Comparison of ENCODE assay signal across 1 cellular context in the genomic region with DNA sequence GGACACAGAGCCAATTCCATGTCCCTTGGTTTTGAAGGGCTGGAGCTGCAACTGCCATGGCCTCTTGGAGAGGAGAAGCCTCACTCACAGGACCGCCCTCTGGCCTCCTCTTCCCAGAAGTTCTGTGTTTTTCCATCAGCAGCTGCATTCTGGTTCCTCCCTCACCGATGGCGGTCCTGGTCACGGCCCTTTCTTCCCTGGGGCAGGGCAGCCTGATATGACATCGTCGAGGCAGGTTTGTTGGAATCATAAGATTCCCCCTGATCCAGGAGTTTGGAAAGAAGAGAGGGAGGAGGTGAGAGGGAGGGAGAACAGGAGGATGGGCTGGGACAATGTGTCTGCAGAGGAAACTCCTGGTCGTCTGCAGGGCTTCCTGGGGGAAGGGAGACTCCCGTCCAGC.
TF ChIP-seq lines count a peak whose summit lies in the region.

No MANE protein-coding gene starts in this region.

TF ChIP-seq in SK-N-SH, 30 proteins besides CTCF, POLR2A, EP300 and RAD21 (continued from another document):
- TF ChIP-seq, protein P1, sequence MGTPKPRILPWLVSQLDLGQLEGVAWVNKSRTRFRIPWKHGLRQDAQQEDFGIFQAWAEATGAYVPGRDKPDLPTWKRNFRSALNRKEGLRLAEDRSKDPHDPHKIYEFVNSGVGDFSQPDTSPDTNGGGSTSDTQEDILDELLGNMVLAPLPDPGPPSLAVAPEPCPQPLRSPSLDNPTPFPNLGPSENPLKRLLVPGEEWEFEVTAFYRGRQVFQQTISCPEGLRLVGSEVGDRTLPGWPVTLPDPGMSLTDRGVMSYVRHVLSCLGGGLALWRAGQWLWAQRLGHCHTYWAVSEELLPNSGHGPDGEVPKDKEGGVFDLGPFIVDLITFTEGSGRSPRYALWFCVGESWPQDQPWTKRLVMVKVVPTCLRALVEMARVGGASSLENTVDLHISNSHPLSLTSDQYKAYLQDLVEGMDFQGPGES (IDR thresholded peaks at IDR 0.05; ENCODE audit: low read depth, low read length): no peak
- no peak for TF ChIP-seq EZH2phosphoT487 (IDR thresholded peaks at IDR 0.05; ENCODE audit: borderline replicate concordance, low read depth)
- no peak for TF ChIP-seq NRF1 (IDR thresholded peaks at IDR 0.05; ENCODE audit: low read depth, low read length)
- TF ChIP-seq, protein P2, sequence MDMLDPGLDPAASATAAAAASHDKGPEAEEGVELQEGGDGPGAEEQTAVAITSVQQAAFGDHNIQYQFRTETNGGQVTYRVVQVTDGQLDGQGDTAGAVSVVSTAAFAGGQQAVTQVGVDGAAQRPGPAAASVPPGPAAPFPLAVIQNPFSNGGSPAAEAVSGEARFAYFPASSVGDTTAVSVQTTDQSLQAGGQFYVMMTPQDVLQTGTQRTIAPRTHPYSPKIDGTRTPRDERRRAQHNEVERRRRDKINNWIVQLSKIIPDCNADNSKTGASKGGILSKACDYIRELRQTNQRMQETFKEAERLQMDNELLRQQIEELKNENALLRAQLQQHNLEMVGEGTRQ (IDR thresholded peaks at IDR 0.05; ENCODE audit: borderline replicate concordance, low read depth, low read length): no peak
- TF ChIP-seq, protein P3, sequence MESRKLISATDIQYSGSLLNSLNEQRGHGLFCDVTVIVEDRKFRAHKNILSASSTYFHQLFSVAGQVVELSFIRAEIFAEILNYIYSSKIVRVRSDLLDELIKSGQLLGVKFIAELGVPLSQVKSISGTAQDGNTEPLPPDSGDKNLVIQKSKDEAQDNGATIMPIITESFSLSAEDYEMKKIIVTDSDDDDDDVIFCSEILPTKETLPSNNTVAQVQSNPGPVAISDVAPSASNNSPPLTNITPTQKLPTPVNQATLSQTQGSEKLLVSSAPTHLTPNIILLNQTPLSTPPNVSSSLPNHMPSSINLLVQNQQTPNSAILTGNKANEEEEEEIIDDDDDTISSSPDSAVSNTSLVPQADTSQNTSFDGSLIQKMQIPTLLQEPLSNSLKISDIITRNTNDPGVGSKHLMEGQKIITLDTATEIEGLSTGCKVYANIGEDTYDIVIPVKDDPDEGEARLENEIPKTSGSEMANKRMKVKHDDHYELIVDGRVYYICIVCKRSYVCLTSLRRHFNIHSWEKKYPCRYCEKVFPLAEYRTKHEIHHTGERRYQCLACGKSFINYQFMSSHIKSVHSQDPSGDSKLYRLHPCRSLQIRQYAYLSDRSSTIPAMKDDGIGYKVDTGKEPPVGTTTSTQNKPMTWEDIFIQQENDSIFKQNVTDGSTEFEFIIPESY (IDR thresholded peaks at IDR 0.05; ENCODE audit: borderline replicate concordance, low read depth): no peak
- no peak for TF ChIP-seq TAF1 (IDR thresholded peaks at IDR 0.05; ENCODE audit: borderline replicate concordance, low read depth, low read length)
- TF ChIP-seq, protein P4, sequence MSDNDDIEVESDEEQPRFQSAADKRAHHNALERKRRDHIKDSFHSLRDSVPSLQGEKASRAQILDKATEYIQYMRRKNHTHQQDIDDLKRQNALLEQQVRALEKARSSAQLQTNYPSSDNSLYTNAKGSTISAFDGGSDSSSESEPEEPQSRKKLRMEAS (IDR thresholded peaks at IDR 0.05; ENCODE audit: low read depth): no peak
- no peak for TF ChIP-seq ELF1 (IDR thresholded peaks at IDR 0.05)
- TF ChIP-seq YY1 (IDR thresholded peaks at IDR 0.05; ENCODE audit: low read depth): no peak
- no peak for TF ChIP-seq MEF2A (IDR thresholded peaks at IDR 0.05; ENCODE audit: borderline replicate concordance, low read depth)
- no peak for TF ChIP-seq FOXJ3 (CRISPR knock-in tag; IDR thresholded peaks at IDR 0.05)
- TF ChIP-seq RXRA (IDR thresholded peaks at IDR 0.05; ENCODE audit: borderline replicate concordance, low read depth): no peak
- no peak for TF ChIP-seq RFX5 (IDR thresholded peaks at IDR 0.05; ENCODE audit: low read length)
- TF ChIP-seq SMC3 (IDR thresholded peaks at IDR 0.05; ENCODE audit: low read depth, low read length): no peak
